28 cellular contexts compared by ENCODE assay signal in the genomic region with DNA sequence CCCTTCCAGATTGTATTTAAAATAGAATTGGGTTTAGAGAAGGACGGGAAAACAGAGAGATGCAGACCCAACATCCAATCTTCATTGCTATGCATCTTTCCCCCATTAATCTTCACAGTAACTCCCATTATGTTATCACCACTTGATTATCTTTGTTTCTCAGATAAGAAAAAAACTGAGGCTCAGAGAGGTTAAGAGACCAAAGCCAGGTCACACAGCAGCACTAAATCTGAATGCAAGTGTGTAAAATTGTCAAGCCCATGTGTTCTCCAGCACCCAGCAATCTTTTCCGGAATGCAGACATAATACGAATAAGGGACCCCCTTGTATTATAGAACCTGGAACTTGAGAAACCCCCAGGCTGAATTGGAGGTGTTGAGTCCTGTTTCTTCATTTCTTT.
"Had no signal": no experiment of that assay in that cellular context is flagged by ENCODE, and none has a peak within 500 bp of the region (broad histone marks: within the 10 kb centered on the region; RNA-seq: fewer than 3 reads in every experiment).

No MANE protein-coding gene starts in this region.

- H3K36me3 ChIP-seq: lower lobe of right lung, pancreas, prostate gland, right lobe of liver, tibial nerve, uterus had no signal

- H3K4me3 ChIP-seq: lower lobe of right lung, pancreas, prostate gland, right lobe of liver, smooth muscle cell, tibial nerve, uterus had no signal

- ATAC-seq: lower lobe of right lung; naive thymus-derived CD8-positive, alpha-beta T cell; pancreas; right lobe of liver; stimulated activated memory B cell treated with anti-CD40 and anti-IgM and Interleukin-4, amounts not matched to agents 10 μg/mL and 1 μg/mL and 100 μg/mL, for 72 hours; stimulated activated naive CD8-positive, alpha-beta T cell treated with anti-CD3 and anti-CD28 coated beads, Interleukin-15, amount 100 ng/mL, for 72 hours had no signal

- H3K4me2 ChIP-seq: smooth muscle cell had no signal

- H3K9me3 Mint-ChIP-seq: naive thymus-derived CD8-positive, alpha-beta T cell; nephron; stimulated activated memory B cell treated with anti-CD40 and anti-IgM and Interleukin-4, amounts not matched to agents 10 μg/mL and 1 μg/mL and 100 μg/mL, for 72 hours; stimulated activated naive CD8-positive, alpha-beta T cell treated with anti-CD3 and anti-CD28 coated beads, Interleukin-15, amount 100 ng/mL, for 72 hours; type B pancreatic cell had no signal

- H3K4me1 Mint-ChIP-seq: immature natural killer cell; naive thymus-derived CD8-positive, alpha-beta T cell; neural crest cell; stimulated activated memory B cell treated with anti-CD40 and anti-IgM and Interleukin-4, amounts not matched to agents 10 μg/mL and 1 μg/mL and 100 μg/mL, for 72 hours; stimulated activated naive CD8-positive, alpha-beta T cell treated with anti-CD3 and anti-CD28 coated beads, Interleukin-15, amount 100 ng/mL, for 72 hours had no signal

- DNase-seq: hypothalamus; immature natural killer cell; kidney; lower lobe of right lung; mammary epithelial cell; mesenchymal stem cell; naive thymus-derived CD8-positive, alpha-beta T cell; nucleus accumbens; pancreas; posterior cingulate gyrus; retina; right lobe of liver; stimulated activated CD4-positive, alpha-beta T cell treated with anti-CD3 and anti-CD28 coated beads, Interleukin-1b, Interleukin-23, amount 100 ng/mL, for 48 hours; stimulated activated CD4-positive, alpha-beta T cell treated with anti-CD3 and anti-CD28 coated beads, Interleukin-2, amount 100 ng/mL, for 48 hours; stimulated activated CD4-positive, alpha-beta T cell treated with anti-CD3 and anti-CD28 coated beads, Interleukin-4, amount 100 ng/mL, for 4 hours; stimulated activated CD8-positive, alpha-beta memory T cell treated with anti-CD3 and anti-CD28 coated beads, Interleukin-4, amount 100 ng/mL, for 48 hours; stimulated activated naive CD4-positive, alpha-beta T cell treated with Interleukin-2 at 50 U/mL for 16 hours; stimulated activated naive CD8-positive, alpha-beta T cell treated with anti-CD3 and anti-CD28 coated beads, Interleukin-15, amount 100 ng/mL, for 72 hours; substantia nigra; uterus had no signal

- H3K9me3 ChIP-seq: lower lobe of right lung, pancreas, prostate gland, right lobe of liver, tibial nerve, uterus had no signal

- H3K27ac ChIP-seq: lower lobe of right lung, pancreas, right lobe of liver, tibial nerve had no signal

- H3K27ac Mint-ChIP-seq: immature natural killer cell; naive thymus-derived CD8-positive, alpha-beta T cell; nephron; stimulated activated memory B cell treated with anti-CD40 and anti-IgM and Interleukin-4, amounts not matched to agents 10 μg/mL and 1 μg/mL and 100 μg/mL, for 72 hours; stimulated activated naive CD8-positive, alpha-beta T cell treated with anti-CD3 and anti-CD28 coated beads, Interleukin-15, amount 100 ng/mL, for 72 hours; type B pancreatic cell had no signal

- H3K4me3 Mint-ChIP-seq: immature natural killer cell; naive thymus-derived CD8-positive, alpha-beta T cell; nephron; neural crest cell; stimulated activated memory B cell treated with anti-CD40 and anti-IgM and Interleukin-4, amounts not matched to agents 10 μg/mL and 1 μg/mL and 100 μg/mL, for 72 hours; stimulated activated naive CD8-positive, alpha-beta T cell treated with anti-CD3 and anti-CD28 coated beads, Interleukin-15, amount 100 ng/mL, for 72 hours; type B pancreatic cell had no signal

- H3K4me1 ChIP-seq: lower lobe of right lung, pancreas, prostate gland, right lobe of liver, uterus had no signal

- H3K27me3 Mint-ChIP-seq: stimulated activated memory B cell treated with anti-CD40 and anti-IgM and Interleukin-4, amounts not matched to agents 10 μg/mL and 1 μg/mL and 100 μg/mL, for 72 hours had no signal

- H3K27me3 ChIP-seq: pancreas, right lobe of liver, tibial nerve, uterus had no signal

- FAIRE-seq: islet of Langerhans, kidney, pancreas had no signal

- H3K36me3 Mint-ChIP-seq: immature natural killer cell; naive thymus-derived CD8-positive, alpha-beta T cell; stimulated activated memory B cell treated with anti-CD40 and anti-IgM and Interleukin-4, amounts not matched to agents 10 μg/mL and 1 μg/mL and 100 μg/mL, for 72 hours; type B pancreatic cell had no signal
